ENCODE assay signal across 15 cellular contexts in genomic region chr12:19710811-19711793, GRCh38.
A peak's percentile ranks its signal among the peaks of the same experiment; 100 is the strongest.
DNase-seq lines count a peak whose midpoint lies in the region; ATAC-seq and TF ChIP-seq lines count a peak whose summit lies in the region.
"Had no signal": no experiment of that assay in that cellular context is flagged by ENCODE, and none has a peak within 500 bp of the region (broad histone marks: within the 10 kb centered on the region; RNA-seq: fewer than 3 reads in every experiment).

No MANE protein-coding gene starts in this region.

- H2BK5ac ChIP-seq in IMR-90 (ENCODE audit: low read depth, low read length, poor library complexity, severe bottlenecking), result peak overlapping the region; percentile 99

- TF ChIP-seq CTCF in IMR-90 (conservative IDR thresholded peaks at IDR 0.05; ENCODE audit: low read depth, low read length), result no peak
- TF ChIP-seq CTCF in lower lobe of right lung (IDR thresholded peaks at IDR 0.05), result no peak
- no peak for TF ChIP-seq CTCF in thyroid gland (IDR thresholded peaks at IDR 0.05)
- no peak for TF ChIP-seq CTCF in RWPE1 (conservative IDR thresholded peaks at IDR 0.05; ENCODE audit: low read depth)
- TF ChIP-seq CTCF in suprapubic skin (IDR thresholded peaks at IDR 0.05), result no peak

- DNase-seq in IMR-90, result no peak
- DNase-seq in epithelial cell of prostate (ENCODE audit: low read depth, low spot score), result no peak
- no peak for DNase-seq in lower lobe of right lung
- DNase-seq in thyroid gland, result no peak
- no peak for DNase-seq in RWPE1 (ENCODE audit: low spot score)
- DNase-seq in suprapubic skin (ENCODE audit: low spot score in 2 of 2), result no peak
- no peak for DNase-seq in DMS79 (lab: John Stamatoyannopoulos, UW)
- DNase-seq: activated effector memory CD4-positive, alpha-beta T cell treated with anti-CD3 and anti-CD28 coated beads, Interleukin-2, amount 50 U/mL, for 16 hours; colonic mucosa; COR-L47; left colon; NCI-H524 treated with DMSO at 0.1 percent for 48 hours; stimulated activated CD4-positive, alpha-beta T cell treated with anti-CD3 and anti-CD28 coated beads, Interleukin-2, amount 100 ng/mL, for 24 hours had no signal

- H3K36me3 ChIP-seq in IMR-90 (ENCODE audit: control insufficient read depth, insufficient read depth, low read length) (no peaks in the 10 kb centered on the region), lower lobe of right lung (no peaks in the 10 kb centered on the region), thyroid gland (no peaks in the 10 kb centered on the region), suprapubic skin (no peaks in the 10 kb centered on the region)
- H3K36me3 ChIP-seq: colonic mucosa, neutrophil had no signal

- ATAC-seq in IMR-90 (ENCODE audit: low read depth) (no peak), lower lobe of right lung (peak; percentile 16 to 51), HG03159 (IDR thresholded peaks at IDR 0.05; ENCODE audit: unreplicated experiment) (no peak)
- ATAC-seq: left colon had no signal

- peak overlapping the region; percentile 83 for H4K91ac ChIP-seq in IMR-90 (ENCODE audit: insufficient read depth, low read depth, low read length)

- H2AFZ ChIP-seq in IMR-90 (replicated peaks; ENCODE audit: low read length, poor library complexity), result no peak overlapping the region

- intact Hi-C loops in IMR-90 (cut with micrococcal nuclease) (no loop called here), lower lobe of right lung (cut with DNase I) (no loop called here), thyroid gland (cut with DNase I) (no loop called here)

- H2BK15ac ChIP-seq in IMR-90 (ENCODE audit: low read depth, low read length), result peak overlapping the region; percentile 91

- no peaks in the 10 kb centered on the region for H3K27me3 ChIP-seq in IMR-90 (ENCODE audit: control insufficient read depth, insufficient read depth, low read length)
- H3K27me3 ChIP-seq in lower lobe of right lung (ENCODE audit: low read depth), result no peaks in the 10 kb centered on the region
- H3K27me3 ChIP-seq in thyroid gland, result no peaks in the 10 kb centered on the region
- no peaks in the 10 kb centered on the region for H3K27me3 ChIP-seq in suprapubic skin
- H3K27me3 ChIP-seq: colonic mucosa, neutrophil had no signal

- peak overlapping the region; percentile 55 for H3K56ac ChIP-seq in IMR-90 (ENCODE audit: extremely low read depth, insufficient read depth, low read length)

- peak overlapping the region; percentile 96; the same call in 1 of the 2 replicates for H4K5ac ChIP-seq in IMR-90 (ENCODE audit: low read depth, low read length)

- POLR2A ChIA-PET in IMR-90 (lab: Charles Lee; ENCODE audit: unreplicated experiment), result no interaction called here
- POLR2A ChIA-PET in RWPE1 (lab: Yijun Ruan, JAX; ENCODE audit: low non-redundant PET), result no interaction called here

- H3K27ac ChIP-seq in IMR-90 (ENCODE audit: insufficient read depth, low read length) (peak overlapping the region; percentile 45; the same call in 1 of the 2 replicates), epithelial cell of prostate (peak overlapping the region; percentile 50), lower lobe of right lung (peak overlapping the region; percentile 14), thyroid gland (peak overlapping the region in 2 of 3 donors; percentile 26 to 38), RWPE1 (no peak overlapping the region), suprapubic skin (no peak overlapping the region)
- H3K27ac ChIP-seq: colonic mucosa, neutrophil had no signal

- in situ Hi-C loops in IMR-90 (cut with MboI; ENCODE audit: low sequenced_read_pairs), result no loop called here

- H3K79me1 ChIP-seq in IMR-90 (ENCODE audit: low read depth in 1 of 2, low read length in 2 of 2), result no peaks in the 10 kb centered on the region; a peak in 1 of 4 replicates

- no TSS peak for BruUV-seq in IMR-90 (replicated peaks; lab: Mats Ljungman, UMichigan)

- peak overlapping the region; percentile 91; the same call in 1 of the 2 replicates for H3K18ac ChIP-seq in IMR-90 (ENCODE audit: low read depth, low read length)

- peak overlapping the region; percentile 91 for H3K4ac ChIP-seq in IMR-90 (ENCODE audit: low read depth, low read length)

- H3K14ac ChIP-seq in IMR-90 (replicated peaks; ENCODE audit: low read depth, low read length), result peak overlapping the region; percentile 93

- peak overlapping the region; percentile 78 for H2AK5ac ChIP-seq in IMR-90 (ENCODE audit: low read depth, low read length)

- peak overlapping the region; percentile 20 for H2AK9ac ChIP-seq in IMR-90 (replicated peaks; ENCODE audit: low read depth, low read length, poor library complexity)

- H3K9me1 ChIP-seq in IMR-90 (ENCODE audit: insufficient read depth, low read length), result no peaks in the 10 kb centered on the region; the same call in 1 of the 2 replicates

- no peak overlapping the region for H3K9ac ChIP-seq in IMR-90 (ENCODE audit: low read depth, low read length)

- H3K9me3 ChIP-seq in IMR-90 (ENCODE audit: control insufficient read depth, insufficient read depth, low read length) (peaks cover 8% of the 10 kb centered on the region; the same call in 1 of the 2 replicates), lower lobe of right lung (peaks cover 6% of the 10 kb centered on the region), thyroid gland (no peaks in the 10 kb centered on the region), suprapubic skin (peaks cover 3% of the 10 kb centered on the region)
- H3K9me3 ChIP-seq: colonic mucosa, neutrophil had no signal

- CTCF ChIA-PET in IMR-90 (lab: Yijun Ruan, JAX), result no interaction called here
- CTCF ChIA-PET in RWPE1 (lab: Yijun Ruan, JAX), result no interaction called here

- no peaks in the 10 kb centered on the region for H4K20me1 ChIP-seq in IMR-90 (ENCODE audit: insufficient read depth, low read length)

- peak overlapping the region; percentile 74 for H3K23ac ChIP-seq in IMR-90 (ENCODE audit: low read depth, low read length)

- peak overlapping the region; percentile 97 for H2BK120ac ChIP-seq in IMR-90 (ENCODE audit: low read depth, low read length)

- peak overlapping the region; percentile 86 to 88 for H4K8ac ChIP-seq in IMR-90 (ENCODE audit: low read depth in 2 of 2, low read length in 2 of 2)

- peak overlapping the region; percentile 95 for H2BK20ac ChIP-seq in IMR-90 (ENCODE audit: low read depth, low read length)

- TF ChIP-seq RAD21 in IMR-90 (IDR thresholded peaks at IDR 0.05; ENCODE audit: low read length), result no peak

- no peak for TF ChIP-seq EP300 in suprapubic skin (IDR thresholded peaks at IDR 0.05)

- peaks cover 13% of the 10 kb centered on the region for H3K4me1 ChIP-seq in IMR-90 (ENCODE audit: control insufficient read depth, insufficient read depth, low read length)
- H3K4me1 ChIP-seq in lower lobe of right lung, result no peaks in the 10 kb centered on the region
- no peaks in the 10 kb centered on the region for H3K4me1 ChIP-seq in thyroid gland
- H3K4me1 ChIP-seq in suprapubic skin, result no peaks in the 10 kb centered on the region
- H3K4me1 ChIP-seq: colonic mucosa had no signal

- no peak for TF ChIP-seq POLR2A in IMR-90 (IDR thresholded peaks at IDR 0.05; ENCODE audit: low read depth, low read length)
- TF ChIP-seq POLR2A in thyroid gland (IDR thresholded peaks at IDR 0.05), result no peak
- no peak for TF ChIP-seq POLR2A in suprapubic skin (IDR thresholded peaks at IDR 0.05)

- no peak overlapping the region for H3K4me2 ChIP-seq in IMR-90 (ENCODE audit: low read depth, low read length)

- H3K4me3 ChIP-seq in IMR-90 (ENCODE audit: insufficient read depth, low read depth, low read length) (no peak overlapping the region), lower lobe of right lung (no peak overlapping the region), thyroid gland (replicated peaks in 1 of 3) (no peak overlapping the region), suprapubic skin (no peak overlapping the region)
- H3K4me3 ChIP-seq: colonic mucosa had no signal

- 80% methylated on average over 2 of the region's 7 CpGs; no CpG with 5 or more reads in 1 of the 2 experiments for WGBS in IMR-90 (ENCODE audit: extremely low coverage in 2 of 2, insufficient read length in 1 of 2), 2 experiments
- 54 to 59% methylated on average over 7 of the region's 7 CpGs for WGBS in thyroid gland, 2 donors
- 66% methylated on average over 7 of the region's 7 CpGs for WGBS in suprapubic skin

- dilution Hi-C loops in IMR-90 (cut with HindIII; ENCODE audit: low sequenced_read_pairs, unreplicated experiment), result no loop called here

TF ChIP-seq in IMR-90, 13 proteins besides CTCF, POLR2A, EP300 and RAD21:
- no peak for TF ChIP-seq CHD1 (IDR thresholded peaks at IDR 0.05; ENCODE audit: low read depth, low read length)
- no peak for TF ChIP-seq NFE2L2 (IDR thresholded peaks at IDR 0.05; ENCODE audit: low read depth, low read length)
- no peak for TF ChIP-seq RFX5 (IDR thresholded peaks at IDR 0.05; ENCODE audit: low read depth, low read length)
- no peak for TF ChIP-seq SMC3 (IDR thresholded peaks at IDR 0.05; ENCODE audit: low read depth, low read length)
- TF ChIP-seq CEBPB (IDR thresholded peaks at IDR 0.05; ENCODE audit: low read depth, low read length), result no peak
- TF ChIP-seq USF2 (IDR thresholded peaks at IDR 0.05; ENCODE audit: low read depth, low read length), result no peak
- no peak for TF ChIP-seq RCOR1 (IDR thresholded peaks at IDR 0.05; ENCODE audit: insufficient replicate concordance, low read length)
- TF ChIP-seq BHLHE40 (IDR thresholded peaks at IDR 0.05; ENCODE audit: low read depth, low read length), result no peak
- no peak for TF ChIP-seq MXI1 (IDR thresholded peaks at IDR 0.05; ENCODE audit: borderline replicate concordance, low read depth, low read length)
- no peak for TF ChIP-seq MAZ (IDR thresholded peaks at IDR 0.05; ENCODE audit: borderline replicate concordance, low read depth, low read length)
- TF ChIP-seq FOS (IDR thresholded peaks at IDR 0.05; ENCODE audit: low read depth, low read length), result no peak
- no peak for TF ChIP-seq ELK1 (IDR thresholded peaks at IDR 0.05; ENCODE audit: borderline replicate concordance, low read depth, low read length)
- TF ChIP-seq MAFK (IDR thresholded peaks at IDR 0.05; ENCODE audit: low read depth, low read length), result no peak
TF ChIP-seq in IMR-90: peak in this region for 0.

Comparison
In these comparisons a context has a peak if more than half of its experiments do, and no peak if none do; other contexts are left out.
1. ATAC-seq: peak in lower lobe of right lung (2 of 2); none in IMR-90 (single experiment) and HG03159 (single experiment).
2. H3K27ac ChIP-seq: peak in IMR-90 (single experiment), epithelial cell of prostate (single experiment), lower lobe of right lung (single experiment) and thyroid gland (2 of 3); none in RWPE1 (single experiment) and suprapubic skin (single experiment).